ENCODE assay signal across 15 cellular contexts in the genomic region with DNA sequence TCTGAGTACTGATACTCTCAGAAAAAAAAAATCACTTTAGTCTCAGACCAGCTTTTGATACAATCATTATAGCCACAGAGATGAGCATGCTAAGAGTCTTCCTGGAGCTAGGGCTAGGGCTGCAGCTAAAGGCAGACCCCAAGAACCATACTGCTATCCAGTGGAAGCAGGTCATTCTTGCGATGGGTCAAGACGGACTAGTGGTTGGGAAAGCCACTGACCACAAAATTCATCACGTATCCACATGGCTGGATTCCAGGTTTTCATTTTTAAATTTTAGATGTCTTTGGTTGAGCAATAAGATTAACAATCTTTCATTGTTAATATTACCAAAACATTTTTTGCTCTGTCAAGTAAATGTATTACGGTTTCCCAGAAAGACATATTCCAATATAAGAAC.
DNase-seq lines count a peak whose midpoint lies in the region; ATAC-seq and TF ChIP-seq lines count a peak whose summit lies in the region.
"Had no signal": no experiment of that assay in that cellular context is flagged by ENCODE, and none has a peak within 500 bp of the region (broad histone marks: within the 10 kb centered on the region; RNA-seq: fewer than 3 reads in every experiment).

No MANE protein-coding gene starts in this region.

- TF ChIP-seq CTCF in choroid plexus epithelial cell (conservative IDR thresholded peaks at IDR 0.05; ENCODE audit: low read depth, low read length), result no peak

- no peak for ATAC-seq in GM18511 (IDR thresholded peaks at IDR 0.05; ENCODE audit: unreplicated experiment)
- ATAC-seq: CD8-positive, alpha-beta T cell; GM12878 had no signal

- peak; percentile 37 for DNase-seq in LHCN-M2 (ENCODE audit: low read depth)
- peak; percentile 41 for DNase-seq in RPMI7951 (ENCODE audit: low read depth)
- DNase-seq in choroid plexus epithelial cell (ENCODE audit: low read depth), result peak; percentile 2
- no peak for DNase-seq in HuH-7.5 (ENCODE audit: low spot score)
- no peak for DNase-seq in pons (ENCODE audit: low spot score)
- DNase-seq: Calu3; CD8-positive, alpha-beta T cell; DMS53; DND-41; EL; GM23248 had no signal

- no peak overlapping the region for H3K4me3 ChIP-seq in choroid plexus epithelial cell (ENCODE audit: low read depth, low read length)
- H3K4me3 ChIP-seq: BLaER1 treated with 17β-estradiol and CSF1 and Interleukin-3, amounts not matched to agents 10 nM and 100 nM; GM12878; GM23248; HAP-1 had no signal

Comparison
In these comparisons a context has a peak if more than half of its experiments do, and no peak if none do; other contexts are left out.
1. DNase-seq: peak in LHCN-M2 (single experiment), RPMI7951 (single experiment) and choroid plexus epithelial cell (single experiment); none in HuH-7.5 (single experiment) and pons (single experiment).